ENCODE assay signal across 8 cellular contexts in genomic region chr2:73970850-73971471, GRCh38. TPM values are rescaled to one million over a fixed set of nuclear protein-coding genes. Genes with fewer than 3 reads are reported as not detected.
DNase-seq lines count a peak whose midpoint lies in the region; ATAC-seq and TF ChIP-seq lines count a peak whose summit lies in the region.

No MANE protein-coding gene starts in this region.

- H3K4me3 Mint-ChIP-seq in endodermal cell (no peak overlapping the region), neural progenitor cell (no peak overlapping the region), mesothelial cell of epicardium (no peak overlapping the region)

- H3K9ac ChIP-seq in endodermal cell (ENCODE audit: extremely low read depth, low read length, poor library complexity, severe bottlenecking), result no peak overlapping the region
- H3K9ac ChIP-seq in rectal smooth muscle tissue (ENCODE audit: low read length), result no peak overlapping the region
- H3K9ac ChIP-seq in neural progenitor cell, result no peak overlapping the region

- H3K27me3 ChIP-seq in endodermal cell (ENCODE audit: control insufficient read depth, insufficient read depth, low read length, poor library complexity, severe bottlenecking) (no peaks in the 10 kb centered on the region), rectal smooth muscle tissue (ENCODE audit: control insufficient read depth, insufficient read depth, low read length) (no peaks in the 10 kb centered on the region), neural progenitor cell (peaks cover 12% of the 10 kb centered on the region)

- no peak overlapping the region for H3K4me2 ChIP-seq in neural progenitor cell

- no peak overlapping the region for H3K27ac Mint-ChIP-seq in endodermal cell
- H3K27ac Mint-ChIP-seq in neural progenitor cell, result no peak overlapping the region
- H3K27ac Mint-ChIP-seq in mesothelial cell of epicardium, result no peak overlapping the region

- H3K4me3 ChIP-seq in endodermal cell (ENCODE audit: low read length) (no peak overlapping the region), rectal smooth muscle tissue (ENCODE audit: low read length) (peak overlapping the region; percentile 41), neural progenitor cell (no peak overlapping the region)

- H3K4me1 Mint-ChIP-seq in endodermal cell (peaks cover 13% of the 10 kb centered on the region), neural progenitor cell (peaks cover 7% of the 10 kb centered on the region), mesothelial cell of epicardium (no peaks in the 10 kb centered on the region)

- no peaks in the 10 kb centered on the region for H3K36me3 ChIP-seq in endodermal cell (ENCODE audit: control insufficient read depth, insufficient read depth, low read length)
- H3K36me3 ChIP-seq in rectal smooth muscle tissue (ENCODE audit: control insufficient read depth, insufficient read depth, low read length), result no peaks in the 10 kb centered on the region
- no peaks in the 10 kb centered on the region for H3K36me3 ChIP-seq in neural progenitor cell

- no peak overlapping the region for H3K27ac ChIP-seq in endodermal cell (ENCODE audit: low read depth, low read length)
- H3K27ac ChIP-seq in rectal smooth muscle tissue (ENCODE audit: low read depth, low read length), result no peak overlapping the region
- no peak overlapping the region for H3K27ac ChIP-seq in neural progenitor cell

- no peak overlapping the region for H2AFZ ChIP-seq in neural progenitor cell (replicated peaks)

- H3K9me3 ChIP-seq in endodermal cell (ENCODE audit: control insufficient read depth, low read length) (no peaks in the 10 kb centered on the region), neural progenitor cell (ENCODE audit: low read depth) (no peaks in the 10 kb centered on the region)

- no peaks in the 10 kb centered on the region for H3K36me3 Mint-ChIP-seq in endodermal cell (ENCODE audit: low read depth)
- H3K36me3 Mint-ChIP-seq in neural progenitor cell, result no peaks in the 10 kb centered on the region
- H3K36me3 Mint-ChIP-seq in mesothelial cell of epicardium, result no peaks in the 10 kb centered on the region

- WGBS in endodermal cell (ENCODE audit: insufficient coverage in 1 of 2, insufficient read length in 1 of 2), 2 experiments, result 78 to 79% methylated on average over 3 to 7 of the region's 7 CpGs

- H3K4me1 ChIP-seq in endodermal cell (ENCODE audit: control insufficient read depth, insufficient read depth, low read length) (no peaks in the 10 kb centered on the region), rectal smooth muscle tissue (ENCODE audit: control insufficient read depth, insufficient read depth, low read length) (peaks cover 5% of the 10 kb centered on the region), neural progenitor cell (no peaks in the 10 kb centered on the region)

- H3K79me2 ChIP-seq in neural progenitor cell (ENCODE audit: low read depth), result no peaks in the 10 kb centered on the region

- H3K27me3 Mint-ChIP-seq in endodermal cell (ENCODE audit: insufficient read depth) (peaks cover 8% of the 10 kb centered on the region), neural progenitor cell (ENCODE audit: insufficient read depth, low read depth) (peaks cover 14% of the 10 kb centered on the region), mesothelial cell of epicardium (ENCODE audit: low read depth) (no peaks in the 10 kb centered on the region)

- no peaks in the 10 kb centered on the region for H4K20me1 ChIP-seq in neural progenitor cell (ENCODE audit: low read depth)

- peak; percentile 91 for ATAC-seq in GM19463 (IDR thresholded peaks at IDR 0.05; ENCODE audit: unreplicated experiment)
- peak; percentile 38 for ATAC-seq in HG03558 (IDR thresholded peaks at IDR 0.05; ENCODE audit: extremely low read depth, unreplicated experiment)

- no peaks in the 10 kb centered on the region for H3F3A ChIP-seq in neural progenitor cell (ENCODE audit: low read depth)

- no peak for TF ChIP-seq CTCF in endodermal cell (conservative IDR thresholded peaks at IDR 0.05)
- TF ChIP-seq CTCF in neural progenitor cell (IDR thresholded peaks at IDR 0.05), result no peak
- no peak for TF ChIP-seq CTCF in mesothelial cell of epicardium (IDR thresholded peaks at IDR 0.05; ENCODE audit: unreplicated experiment)

- no peaks in the 10 kb centered on the region for H3K9me3 Mint-ChIP-seq in endodermal cell
- H3K9me3 Mint-ChIP-seq in neural progenitor cell, result no peaks in the 10 kb centered on the region
- H3K9me3 Mint-ChIP-seq in mesothelial cell of epicardium, result no peaks in the 10 kb centered on the region

- DNase-seq in Daoy (ENCODE audit: low read depth) (peak; percentile 48), T-helper 2 cell (peak in 3 of 5 experiments; percentile 40 to 86 (median 76)), endodermal cell (peak; percentile 62), neural progenitor cell (ENCODE audit: low spot score) (no peak), mesothelial cell of epicardium (ENCODE audit: low spot score in 2 of 2, unreplicated experiment in 2 of 2) (no peak)

RNA-seq across cellular contexts. Expression of gene TET3, which starts 13.7 kb away (rescaled TPM):
- total RNA-seq in Daoy (2014; rRNA removed; shearing (Covaris generic)), result 2.2 and 2.9 TPM in 2 replicates
- total RNA-seq in endodermal cell (10 to 100 TPM; 23.5 to 26.3 TPM), neural progenitor cell (ENCODE audit: low replicate concordance) (6.2 and 9.1 TPM in 2 replicates), mesothelial cell of epicardium (39.6 to 42.6 TPM (median 41.2 TPM) in 3 replicates)
- 12.5 TPM for polyA plus RNA-seq in endodermal cell (2013, experiment 1 of 2)
- polyA plus RNA-seq in endodermal cell (2013, experiment 2 of 2), result 12.4 TPM

RNA-seq across cellular contexts. Expression of gene DGUOK, which starts 44.3 kb away (rescaled TPM):
- total RNA-seq in Daoy (2014; rRNA removed; shearing (Covaris generic)), result 52.2 and 63.4 TPM in 2 replicates
- total RNA-seq in endodermal cell (10 to 100 TPM; 61.1 to 85.2 TPM), neural progenitor cell (ENCODE audit: low replicate concordance) (79.0 and 85.5 TPM in 2 replicates), mesothelial cell of epicardium (66.0 to 69.5 TPM (median 66.8 TPM) in 3 replicates)
- 121 TPM for polyA plus RNA-seq in endodermal cell (2013, experiment 1 of 2)
- 111 TPM for polyA plus RNA-seq in endodermal cell (2013, experiment 2 of 2)

Comparison
In these comparisons a context has a peak if more than half of its experiments do, and no peak if none do; other contexts are left out.
1. DNase-seq: peak in Daoy (single experiment), T-helper 2 cell (3 of 5) and endodermal cell (single experiment); none in neural progenitor cell (single experiment) and mesothelial cell of epicardium (0 of 2).